ENCODE assay signal across 2 cellular contexts in genomic region chr6:41781302-41781711, GRCh38.
TF ChIP-seq lines count a peak whose summit lies in the region.

No MANE protein-coding gene starts in this region.

TF ChIP-seq in SK-N-SH, 30 proteins besides CTCF, POLR2A, EP300 and RAD21 (continued from another document):
- TF ChIP-seq, protein P1, sequence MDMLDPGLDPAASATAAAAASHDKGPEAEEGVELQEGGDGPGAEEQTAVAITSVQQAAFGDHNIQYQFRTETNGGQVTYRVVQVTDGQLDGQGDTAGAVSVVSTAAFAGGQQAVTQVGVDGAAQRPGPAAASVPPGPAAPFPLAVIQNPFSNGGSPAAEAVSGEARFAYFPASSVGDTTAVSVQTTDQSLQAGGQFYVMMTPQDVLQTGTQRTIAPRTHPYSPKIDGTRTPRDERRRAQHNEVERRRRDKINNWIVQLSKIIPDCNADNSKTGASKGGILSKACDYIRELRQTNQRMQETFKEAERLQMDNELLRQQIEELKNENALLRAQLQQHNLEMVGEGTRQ (IDR thresholded peaks at IDR 0.05; ENCODE audit: borderline replicate concordance, low read depth, low read length) = no peak
- TF ChIP-seq FOSL2 (IDR thresholded peaks at IDR 0.05; ENCODE audit: borderline replicate concordance, low read depth) = no peak
- no peak for TF ChIP-seq CHD2 (IDR thresholded peaks at IDR 0.05; ENCODE audit: low read length, partially characterized antibody)
- no peak for TF ChIP-seq MXI1 (IDR thresholded peaks at IDR 0.05; ENCODE audit: low read depth, low read length)
- no peak for TF ChIP-seq ELF1 (IDR thresholded peaks at IDR 0.05)
- no peak for TF ChIP-seq NRF1 (IDR thresholded peaks at IDR 0.05; ENCODE audit: low read depth, low read length)
- TF ChIP-seq, protein P2, sequence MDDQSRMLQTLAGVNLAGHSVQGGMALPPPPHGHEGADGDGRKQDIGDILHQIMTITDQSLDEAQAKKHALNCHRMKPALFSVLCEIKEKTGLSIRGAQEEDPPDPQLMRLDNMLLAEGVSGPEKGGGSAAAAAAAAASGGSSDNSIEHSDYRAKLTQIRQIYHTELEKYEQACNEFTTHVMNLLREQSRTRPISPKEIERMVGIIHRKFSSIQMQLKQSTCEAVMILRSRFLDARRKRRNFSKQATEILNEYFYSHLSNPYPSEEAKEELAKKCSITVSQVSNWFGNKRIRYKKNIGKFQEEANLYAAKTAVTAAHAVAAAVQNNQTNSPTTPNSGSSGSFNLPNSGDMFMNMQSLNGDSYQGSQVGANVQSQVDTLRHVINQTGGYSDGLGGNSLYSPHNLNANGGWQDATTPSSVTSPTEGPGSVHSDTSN (IDR thresholded peaks at IDR 0.05) = no peak
- no peak for TF ChIP-seq TEAD4 (IDR thresholded peaks at IDR 0.05; ENCODE audit: borderline replicate concordance, insufficient read depth)
- no peak for TF ChIP-seq RCOR1 (IDR thresholded peaks at IDR 0.05; ENCODE audit: low read length)
- no peak for TF ChIP-seq TCF12 (IDR thresholded peaks at IDR 0.05)
- TF ChIP-seq EZH2phosphoT487 (IDR thresholded peaks at IDR 0.05; ENCODE audit: borderline replicate concordance, low read depth) = no peak
- TF ChIP-seq NFIC (IDR thresholded peaks at IDR 0.05; ENCODE audit: borderline replicate concordance) = no peak
- TF ChIP-seq, protein P3, sequence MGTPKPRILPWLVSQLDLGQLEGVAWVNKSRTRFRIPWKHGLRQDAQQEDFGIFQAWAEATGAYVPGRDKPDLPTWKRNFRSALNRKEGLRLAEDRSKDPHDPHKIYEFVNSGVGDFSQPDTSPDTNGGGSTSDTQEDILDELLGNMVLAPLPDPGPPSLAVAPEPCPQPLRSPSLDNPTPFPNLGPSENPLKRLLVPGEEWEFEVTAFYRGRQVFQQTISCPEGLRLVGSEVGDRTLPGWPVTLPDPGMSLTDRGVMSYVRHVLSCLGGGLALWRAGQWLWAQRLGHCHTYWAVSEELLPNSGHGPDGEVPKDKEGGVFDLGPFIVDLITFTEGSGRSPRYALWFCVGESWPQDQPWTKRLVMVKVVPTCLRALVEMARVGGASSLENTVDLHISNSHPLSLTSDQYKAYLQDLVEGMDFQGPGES (IDR thresholded peaks at IDR 0.05; ENCODE audit: low read depth, low read length) = no peak
- TF ChIP-seq TAF1 (IDR thresholded peaks at IDR 0.05; ENCODE audit: borderline replicate concordance, low read depth, low read length) = no peak
- no peak for TF ChIP-seq GABPA (IDR thresholded peaks at IDR 0.05; ENCODE audit: low read depth)
- TF ChIP-seq FOXM1 (IDR thresholded peaks at IDR 0.05; ENCODE audit: low read depth) = no peak
- TF ChIP-seq POLR2AphosphoS5 (IDR thresholded peaks at IDR 0.05; ENCODE audit: low read depth, low read length) = no peak
- TF ChIP-seq, protein P4, sequence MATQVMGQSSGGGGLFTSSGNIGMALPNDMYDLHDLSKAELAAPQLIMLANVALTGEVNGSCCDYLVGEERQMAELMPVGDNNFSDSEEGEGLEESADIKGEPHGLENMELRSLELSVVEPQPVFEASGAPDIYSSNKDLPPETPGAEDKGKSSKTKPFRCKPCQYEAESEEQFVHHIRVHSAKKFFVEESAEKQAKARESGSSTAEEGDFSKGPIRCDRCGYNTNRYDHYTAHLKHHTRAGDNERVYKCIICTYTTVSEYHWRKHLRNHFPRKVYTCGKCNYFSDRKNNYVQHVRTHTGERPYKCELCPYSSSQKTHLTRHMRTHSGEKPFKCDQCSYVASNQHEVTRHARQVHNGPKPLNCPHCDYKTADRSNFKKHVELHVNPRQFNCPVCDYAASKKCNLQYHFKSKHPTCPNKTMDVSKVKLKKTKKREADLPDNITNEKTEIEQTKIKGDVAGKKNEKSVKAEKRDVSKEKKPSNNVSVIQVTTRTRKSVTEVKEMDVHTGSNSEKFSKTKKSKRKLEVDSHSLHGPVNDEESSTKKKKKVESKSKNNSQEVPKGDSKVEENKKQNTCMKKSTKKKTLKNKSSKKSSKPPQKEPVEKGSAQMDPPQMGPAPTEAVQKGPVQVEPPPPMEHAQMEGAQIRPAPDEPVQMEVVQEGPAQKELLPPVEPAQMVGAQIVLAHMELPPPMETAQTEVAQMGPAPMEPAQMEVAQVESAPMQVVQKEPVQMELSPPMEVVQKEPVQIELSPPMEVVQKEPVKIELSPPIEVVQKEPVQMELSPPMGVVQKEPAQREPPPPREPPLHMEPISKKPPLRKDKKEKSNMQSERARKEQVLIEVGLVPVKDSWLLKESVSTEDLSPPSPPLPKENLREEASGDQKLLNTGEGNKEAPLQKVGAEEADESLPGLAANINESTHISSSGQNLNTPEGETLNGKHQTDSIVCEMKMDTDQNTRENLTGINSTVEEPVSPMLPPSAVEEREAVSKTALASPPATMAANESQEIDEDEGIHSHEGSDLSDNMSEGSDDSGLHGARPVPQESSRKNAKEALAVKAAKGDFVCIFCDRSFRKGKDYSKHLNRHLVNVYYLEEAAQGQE (IDR thresholded peaks at IDR 0.05; ENCODE audit: low read depth, low read length) = no peak
- TF ChIP-seq RXRA (IDR thresholded peaks at IDR 0.05; ENCODE audit: borderline replicate concordance, low read depth) = no peak
TF ChIP-seq in SK-N-SH: peak in this region for 0.

TF ChIP-seq in SK-N-SH treated with all-trans-retinoic acid at 6 μM for 48 hours, 23 proteins besides CTCF, POLR2A, EP300 and RAD21 (continued from another document):
- no peak for TF ChIP-seq POU6F1 (CRISPR knock-in tag; IDR thresholded peaks at IDR 0.05; ENCODE audit: borderline replicate concordance, low read depth)
- no peak for TF ChIP-seq ZC3H10 (CRISPR knock-in tag; IDR thresholded peaks at IDR 0.05)
- TF ChIP-seq BACH2 (CRISPR knock-in tag; IDR thresholded peaks at IDR 0.05; ENCODE audit: borderline replicate concordance) = no peak
- no peak for TF ChIP-seq OSR1 (CRISPR knock-in tag; IDR thresholded peaks at IDR 0.05)
- no peak for TF ChIP-seq ZNF565 (CRISPR knock-in tag; conservative IDR thresholded peaks at IDR 0.05; ENCODE audit: low read depth)
- TF ChIP-seq TSHZ2 (CRISPR knock-in tag; IDR thresholded peaks at IDR 0.05) = no peak
